In the genomic region with DNA sequence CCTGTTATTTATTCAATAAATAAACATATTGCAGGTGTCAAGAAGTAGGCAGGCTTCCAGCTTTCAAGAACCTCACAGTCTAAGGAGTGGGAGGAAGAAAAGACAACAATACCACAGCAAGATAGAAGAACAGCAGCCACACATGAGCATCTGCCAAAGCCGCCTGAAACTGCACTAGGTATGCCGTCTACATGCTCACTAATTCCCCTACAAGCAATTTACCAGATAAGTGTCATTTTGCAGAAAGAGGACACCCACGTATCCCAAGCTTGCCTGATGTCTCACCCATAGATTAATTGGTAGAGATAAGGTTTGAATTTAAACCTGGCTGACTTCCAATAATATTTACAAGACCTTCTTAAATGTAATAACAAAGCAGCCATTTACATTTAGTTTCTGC, we compare ENCODE assay signal across 25 cellular contexts.
"Had no signal": no experiment of that assay in that cellular context is flagged by ENCODE, and none has a peak within 500 bp of the region (broad histone marks: within the 10 kb centered on the region; RNA-seq: fewer than 3 reads in every experiment).

No MANE protein-coding gene starts in this region.

- H3K36me3 Mint-ChIP-seq: natural killer cell treated with Interleukin-12 subunit alpha and Interleukin-12 subunit beta and Interleukin-15 and Interleukin-18, amount 100 ng/mL, for 72 hours; stimulated activated effector memory CD8-positive, alpha-beta T cell treated with anti-CD3 and anti-CD28 coated beads, Interleukin-12 subunit alpha, Interleukin-12 subunit beta, amount 100 ng/mL, for 72 hours; stimulated activated naive B cell treated with anti-CD40 and anti-IgM and Interleukin-4, amounts not matched to agents 10 μg/mL and 1 μg/mL and 100 μg/mL, for 72 hours had no signal

- H3K36me3 ChIP-seq: neutrophil, pancreas, prostate gland, right lobe of liver, sigmoid colon, stomach, thoracic aorta, thyroid gland, tibial nerve, upper lobe of left lung, vagina had no signal

- H3K27ac Mint-ChIP-seq: natural killer cell treated with Interleukin-12 subunit alpha and Interleukin-12 subunit beta and Interleukin-15 and Interleukin-18, amount 100 ng/mL, for 72 hours; nephron progenitor cell; stimulated activated effector memory CD8-positive, alpha-beta T cell treated with anti-CD3 and anti-CD28 coated beads, Interleukin-12 subunit alpha, Interleukin-12 subunit beta, amount 100 ng/mL, for 72 hours; stimulated activated naive B cell treated with anti-CD40 and anti-IgM and Interleukin-4, amounts not matched to agents 10 μg/mL and 1 μg/mL and 100 μg/mL, for 72 hours; stimulated activated naive CD8-positive, alpha-beta T cell treated with anti-CD3 and anti-CD28 coated beads, Interleukin-15, Interleukin-2, amounts not matched to agents 100 ng/mL and 50 ng/mL, for 24 hours had no signal

- H3K27me3 Mint-ChIP-seq: natural killer cell treated with Interleukin-12 subunit alpha and Interleukin-12 subunit beta and Interleukin-15 and Interleukin-18, amount 100 ng/mL, for 72 hours; stimulated activated naive CD8-positive, alpha-beta T cell treated with anti-CD3 and anti-CD28 coated beads, Interleukin-15, Interleukin-2, amounts not matched to agents 100 ng/mL and 50 ng/mL, for 24 hours had no signal

- H3K4me3 ChIP-seq: pancreas, prostate gland, right lobe of liver, sigmoid colon, stomach, thoracic aorta, thyroid gland, tibial nerve, upper lobe of left lung, vagina had no signal

- H3K4me1 Mint-ChIP-seq: nephron progenitor cell; neural crest cell; stimulated activated effector memory CD8-positive, alpha-beta T cell treated with anti-CD3 and anti-CD28 coated beads, Interleukin-12 subunit alpha, Interleukin-12 subunit beta, amount 100 ng/mL, for 72 hours; stimulated activated naive B cell treated with anti-CD40 and anti-IgM and Interleukin-4, amounts not matched to agents 10 μg/mL and 1 μg/mL and 100 μg/mL, for 72 hours had no signal

- H3K4me3 Mint-ChIP-seq: natural killer cell treated with Interleukin-12 subunit alpha and Interleukin-12 subunit beta and Interleukin-15 and Interleukin-18, amount 100 ng/mL, for 72 hours; nephron progenitor cell; neural crest cell; stimulated activated effector memory CD8-positive, alpha-beta T cell treated with anti-CD3 and anti-CD28 coated beads, Interleukin-12 subunit alpha, Interleukin-12 subunit beta, amount 100 ng/mL, for 72 hours; stimulated activated naive B cell treated with anti-CD40 and anti-IgM and Interleukin-4, amounts not matched to agents 10 μg/mL and 1 μg/mL and 100 μg/mL, for 72 hours; stimulated activated naive CD8-positive, alpha-beta T cell treated with anti-CD3 and anti-CD28 coated beads, Interleukin-15, Interleukin-2, amounts not matched to agents 100 ng/mL and 50 ng/mL, for 24 hours had no signal

- DNase-seq: nephron progenitor cell; pancreas; right cardiac atrium; right lobe of liver; sigmoid colon; small intestine; stimulated activated CD4-positive, alpha-beta T cell treated with anti-CD3 and anti-CD28 coated beads, Interleukin-15, amount 100 ng/mL, for 24 hours; stimulated activated CD4-positive, alpha-beta T cell treated with anti-CD3 and anti-CD28 coated beads, Interleukin-2, amount 100 ng/mL, for 24 hours; stimulated activated CD4-positive, alpha-beta T cell treated with anti-CD3 and anti-CD28 coated beads, Interleukin-2, amount 100 ng/mL, for 48 hours; stimulated activated CD4-positive, alpha-beta T cell treated with anti-CD3 and anti-CD28 coated beads, Interleukin-4, amount 100 ng/mL, for 24 hours; stimulated activated naive B cell treated with anti-CD40 and anti-IgM and Interleukin-4, amounts not matched to agents 10 μg/mL and 1 μg/mL and 100 μg/mL, for 72 hours; stimulated activated naive CD4-positive, alpha-beta T cell treated with Interleukin-2 at 50 U/mL for 16 hours; stomach; thyroid gland; trophoblast cell; upper lobe of left lung had no signal

- H3K27me3 ChIP-seq: neutrophil, pancreas, right lobe of liver, sigmoid colon, stomach, thyroid gland, tibial nerve, upper lobe of left lung, vagina had no signal

- ATAC-seq: natural killer cell treated with Interleukin-12 subunit alpha and Interleukin-12 subunit beta and Interleukin-15 and Interleukin-18, amount 100 ng/mL, for 72 hours; pancreas; right cardiac atrium; right lobe of liver; stimulated activated effector memory CD8-positive, alpha-beta T cell treated with anti-CD3 and anti-CD28 coated beads, Interleukin-12 subunit alpha, Interleukin-12 subunit beta, amount 100 ng/mL, for 72 hours; stimulated activated naive B cell treated with anti-CD40 and anti-IgM and Interleukin-4, amounts not matched to agents 10 μg/mL and 1 μg/mL and 100 μg/mL, for 72 hours had no signal

- H3K9me3 ChIP-seq: neutrophil, pancreas, prostate gland, right lobe of liver, sigmoid colon, stomach, thoracic aorta, thyroid gland, tibial nerve, upper lobe of left lung, vagina had no signal

- H3K4me1 ChIP-seq: pancreas, prostate gland, right lobe of liver, stomach, thyroid gland, tibial nerve, upper lobe of left lung, vagina had no signal

- H3K27ac ChIP-seq: neutrophil, pancreas, prostate gland, right lobe of liver, sigmoid colon, stomach, thoracic aorta, thyroid gland, tibial nerve, upper lobe of left lung, vagina had no signal
